In the genomic region with DNA sequence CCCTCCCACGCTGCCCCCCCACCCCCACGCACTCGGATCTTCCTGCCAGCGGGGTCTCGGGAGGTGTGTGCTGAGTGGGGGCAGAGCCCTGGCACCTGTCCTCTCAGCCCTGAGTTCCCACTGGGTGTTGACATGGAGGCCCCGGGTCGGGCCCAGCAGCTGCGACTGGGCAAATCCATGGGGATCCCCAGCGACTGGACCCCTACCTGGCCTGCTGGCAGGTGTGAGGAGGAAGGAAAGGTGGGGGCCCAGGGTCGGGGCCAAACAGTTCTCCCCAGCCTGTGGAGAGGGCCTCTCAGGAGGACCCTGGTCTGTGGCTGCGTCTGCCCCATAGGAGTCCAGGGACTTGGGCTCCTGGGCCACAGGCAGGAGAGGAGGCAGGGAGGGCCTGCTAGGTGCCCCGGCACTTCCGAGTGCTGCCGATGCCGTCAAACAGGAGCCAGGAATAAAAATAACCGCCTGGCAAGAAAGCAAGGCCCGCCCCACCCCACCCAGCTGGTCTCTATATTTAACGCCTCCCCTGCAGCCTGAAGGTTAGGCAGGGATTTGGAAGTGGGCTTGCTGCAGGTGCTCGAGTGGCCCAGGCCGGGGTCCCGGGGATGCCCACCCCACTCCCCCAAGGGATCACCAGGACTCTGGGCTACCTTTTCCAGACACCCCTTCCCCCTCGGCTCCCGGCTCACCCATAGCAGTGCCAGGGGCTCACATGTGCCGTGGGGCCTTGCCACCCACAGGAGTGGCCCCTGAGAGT, we compare ENCODE assay signal across 17 cellular contexts. TPM values are rescaled to one million over a fixed set of nuclear protein-coding genes. Genes with fewer than 3 reads are reported as not detected.
DNase-seq lines count a peak whose midpoint lies in the region; ATAC-seq, FAIRE-seq and TF ChIP-seq lines count a peak whose summit lies in the region.
"Had no signal": no experiment of that assay in that cellular context is flagged by ENCODE, and none has a peak within 500 bp of the region (broad histone marks: within the 10 kb centered on the region; RNA-seq: fewer than 3 reads in every experiment).

No MANE protein-coding gene starts in this region.

- H3K4ac ChIP-seq in H9 (ENCODE audit: low read depth, low read length): no peak overlapping the region

- peaks cover 4 to 10% of the 10 kb centered on the region in 2 experiments; a peak in 3 of 4 replicates for H3K4me1 Mint-ChIP-seq in H9
- H3K4me1 Mint-ChIP-seq in effector memory CD8-positive, alpha-beta T cell (ENCODE audit: low read depth in 2 of 2): peaks cover 0 to 5% of the 10 kb centered on the region in 2 donors
- H3K4me1 Mint-ChIP-seq in activated T-helper 2 cell treated with anti-CD3 and anti-CD28 coated beads, Interferon-gamma antibody, Interleukin-2, Interleukin-4, amounts not matched to agents 10 μg/mL and 5 μg/mL and 100 μg/mL, durations not matched to agents 14 hours and 24 hours and 36 hours (ENCODE audit: low read depth): peaks cover 2% of the 10 kb centered on the region

- peaks cover 66% of the 10 kb centered on the region for H3K27me3 Mint-ChIP-seq in H9 (ENCODE audit: low read depth)
- peaks cover 11 to 24% of the 10 kb centered on the region in 2 donors for H3K27me3 Mint-ChIP-seq in effector memory CD8-positive, alpha-beta T cell
- peaks cover 22% of the 10 kb centered on the region for H3K27me3 Mint-ChIP-seq in activated T-helper 2 cell treated with anti-CD3 and anti-CD28 coated beads, Interferon-gamma antibody, Interleukin-2, Interleukin-4, amounts not matched to agents 10 μg/mL and 5 μg/mL and 100 μg/mL, durations not matched to agents 14 hours and 24 hours and 36 hours (ENCODE audit: low read depth)

- H3K9me3 ChIP-seq in H9 (ENCODE audit: control insufficient read depth, low read depth, low read length) (no peaks in the 10 kb centered on the region), osteoblast (ENCODE audit: low read depth, low read length) (no peaks in the 10 kb centered on the region)

- no peak overlapping the region for H3K18ac ChIP-seq in H9 (ENCODE audit: insufficient read length, low read depth, low read length)

- peaks cover 4% of the 10 kb centered on the region; the same call in 1 of the 2 replicates for H3K27me3 ChIP-seq in H9 (ENCODE audit: insufficient read depth, low read length)
- peaks cover 39% of the 10 kb centered on the region for H3K27me3 ChIP-seq in osteoblast (ENCODE audit: insufficient read depth, low read length)

- WGBS in H9 (ENCODE audit: extremely low coverage, insufficient read length, low lambda C conversion rate): no CpG with 5 or more reads among the region's 24 CpGs

- H3K27ac ChIP-seq in H9 (ENCODE audit: insufficient read length, low read depth, low read length) (no peak overlapping the region), osteoblast (ENCODE audit: low read depth, low read length) (no peak overlapping the region)
- H3K27ac ChIP-seq: RWPE1 had no signal

- H4K91ac ChIP-seq in H9 (ENCODE audit: insufficient read length, low read depth, low read length): no peak overlapping the region

- H3K56ac ChIP-seq in H9 (ENCODE audit: insufficient read length, low read depth, low read length): no peak overlapping the region

- H3K36me3 ChIP-seq in osteoblast (ENCODE audit: insufficient read depth, low read length): no peaks in the 10 kb centered on the region

- H3K79me1 ChIP-seq in H9 (ENCODE audit: insufficient read depth, low read depth, low read length, poor library complexity, severe bottlenecking): no peaks in the 10 kb centered on the region

- H2AK5ac ChIP-seq in H9 (ENCODE audit: insufficient read length, low read length): no peak overlapping the region

- H3K4me3 ChIP-seq in osteoblast (ENCODE audit: insufficient read depth, low read length): no peak overlapping the region

- H2BK120ac ChIP-seq in H9 (ENCODE audit: low read depth, low read length, poor library complexity, severe bottlenecking): no peak overlapping the region

- H4K20me1 ChIP-seq in H9 (ENCODE audit: control insufficient read depth, insufficient read depth, insufficient read length) (peaks cover 2% of the 10 kb centered on the region), osteoblast (ENCODE audit: insufficient read depth, low read length) (no peaks in the 10 kb centered on the region)

- intact Hi-C loops in activated T-helper 2 cell treated with anti-CD3 and anti-CD28 coated beads, Interferon-gamma antibody, Interleukin-2, Interleukin-4, amounts not matched to agents 10 μg/mL and 5 μg/mL and 100 μg/mL, durations not matched to agents 14 hours and 24 hours and 36 hours (cut with micrococcal nuclease): no loop called here

- no peak for FAIRE-seq in urothelium cell line (lab: Jason Lieb, UNC)

- no peak overlapping the region for H2BK5ac ChIP-seq in H9 (ENCODE audit: insufficient read length, low read length)

- H3K14ac ChIP-seq in H9 (ENCODE audit: insufficient read depth, low read length): no peak overlapping the region

- no peaks in the 10 kb centered on the region for H3K4me1 ChIP-seq in H9 (ENCODE audit: insufficient read depth, low read length)
- peaks cover 4% of the 10 kb centered on the region for H3K4me1 ChIP-seq in osteoblast (ENCODE audit: insufficient read depth, low read length)

- H3K23me2 ChIP-seq in H9 (ENCODE audit: insufficient read length, low read depth, low read length, poor library complexity, severe bottlenecking): peaks cover 5% of the 10 kb centered on the region

- H3K4me3 Mint-ChIP-seq in H9: peak overlapping the region in 1 of 2 experiments; percentile 32; a peak in 2 of 5 replicates
- peak overlapping the region in 1 of 2 donors; percentile 50 for H3K4me3 Mint-ChIP-seq in effector memory CD8-positive, alpha-beta T cell
- H3K4me3 Mint-ChIP-seq in activated T-helper 2 cell treated with anti-CD3 and anti-CD28 coated beads, Interferon-gamma antibody, Interleukin-2, Interleukin-4, amounts not matched to agents 10 μg/mL and 5 μg/mL and 100 μg/mL, durations not matched to agents 14 hours and 24 hours and 36 hours (ENCODE audit: low read depth): no peak overlapping the region
- H3K4me3 Mint-ChIP-seq: activated CD4-positive, alpha-beta memory T cell treated with anti-CD3 and anti-CD28 coated beads for 36 hours; activated T-cell treated with anti-CD3 and anti-CD28 coated beads, Interleukin-2, amount 50 U/mL, for 4 hours had no signal

- TF ChIP-seq CTCF in H9 (conservative IDR thresholded peaks at IDR 0.05) (no peak), osteoblast (IDR thresholded peaks at IDR 0.05; ENCODE audit: extremely low read depth, low read depth, low read length) (no peak)

- no peaks in the 10 kb centered on the region for H3K79me2 ChIP-seq in H9 (ENCODE audit: insufficient read depth, low read length)
- H3K79me2 ChIP-seq in osteoblast (ENCODE audit: insufficient read depth, low read length): no peaks in the 10 kb centered on the region

- ATAC-seq in effector memory CD8-positive, alpha-beta T cell (replicated peaks): no peak

- H3K9ac ChIP-seq in H9 (ENCODE audit: extremely low read depth, insufficient read length, low read length): no peak overlapping the region

- H3K4me2 ChIP-seq in H9 (ENCODE audit: insufficient read depth, insufficient read length, low read length) (no peak overlapping the region), osteoblast (ENCODE audit: insufficient read depth, low read length) (no peak overlapping the region)

- H2BK15ac ChIP-seq in H9 (ENCODE audit: low read depth, low read length): no peak overlapping the region

- H2BK20ac ChIP-seq in H9 (ENCODE audit: low read depth, low read length, poor library complexity, severe bottlenecking): no peak overlapping the region

- no peak overlapping the region for H3T11ph ChIP-seq in H9 (ENCODE audit: low read length)

- peaks cover 0 to 8% of the 10 kb centered on the region in 2 experiments; a peak in 2 of 5 replicates for H3K9me3 Mint-ChIP-seq in H9
- H3K9me3 Mint-ChIP-seq in effector memory CD8-positive, alpha-beta T cell: no peaks in the 10 kb centered on the region
- peaks cover 2% of the 10 kb centered on the region for H3K9me3 Mint-ChIP-seq in activated T-helper 2 cell treated with anti-CD3 and anti-CD28 coated beads, Interferon-gamma antibody, Interleukin-2, Interleukin-4, amounts not matched to agents 10 μg/mL and 5 μg/mL and 100 μg/mL, durations not matched to agents 14 hours and 24 hours and 36 hours

- DNase-seq in H9 (peak; percentile 24), epidermal melanocyte (ENCODE audit: insufficient read length, low spot score) (peak; percentile 8), osteoblast (ENCODE audit: insufficient read length, low spot score, missing footprints) (peak; percentile 86), urothelium cell line (ENCODE audit: low spot score) (no peak)
- DNase-seq in effector memory CD8-positive, alpha-beta T cell: no peak
- no peak for DNase-seq in activated T-helper 2 cell treated with anti-CD3 and anti-CD28 coated beads, Interferon-gamma antibody, Interleukin-2, Interleukin-4, amounts not matched to agents 10 μg/mL and 5 μg/mL and 100 μg/mL, durations not matched to agents 14 hours and 24 hours and 36 hours (ENCODE audit: low spot score)
- DNase-seq: activated CD4-positive, alpha-beta memory T cell treated with anti-CD3 and anti-CD28 coated beads for 36 hours; activated T-cell treated with anti-CD3 and anti-CD28 coated beads, Interleukin-2, amount 50 U/mL, for 4 hours; DMS 273 treated with DMSO at 0.1 percent for 48 hours; effector CD8-positive, alpha-beta T cell; hippocampal formation; midbrain; NCI-H1436 treated with DMSO at 0.1 percent for 48 hours; NCI-H2227 treated with DMSO at 0.1 percent for 48 hours; stimulated activated CD4-positive, alpha-beta T cell treated with anti-CD3 and anti-CD28 coated beads, Interleukin-4, amount 100 ng/mL, for 24 hours; stimulated activated CD8-positive, alpha-beta memory T cell treated with anti-CD3 and anti-CD28 coated beads, Interleukin-4, amount 100 ng/mL, for 48 hours had no signal

- peaks cover 0 to 11% (median 0%) of the 10 kb centered on the region in 3 experiments; a peak in 2 of 7 replicates for H3K36me3 Mint-ChIP-seq in H9 (ENCODE audit: insufficient read depth in 1 of 3, low read depth in 3 of 3)
- H3K36me3 Mint-ChIP-seq in effector memory CD8-positive, alpha-beta T cell (ENCODE audit: insufficient read depth): no peaks in the 10 kb centered on the region
- no peaks in the 10 kb centered on the region for H3K36me3 Mint-ChIP-seq in activated T-helper 2 cell treated with anti-CD3 and anti-CD28 coated beads, Interferon-gamma antibody, Interleukin-2, Interleukin-4, amounts not matched to agents 10 μg/mL and 5 μg/mL and 100 μg/mL, durations not matched to agents 14 hours and 24 hours and 36 hours (ENCODE audit: low read depth)

- no peak overlapping the region for H4K5ac ChIP-seq in H9 (ENCODE audit: insufficient read length, low read depth, low read length)

- H3K27ac Mint-ChIP-seq in H9: no peak overlapping the region
- H3K27ac Mint-ChIP-seq in effector memory CD8-positive, alpha-beta T cell: no peak overlapping the region
- no peak overlapping the region for H3K27ac Mint-ChIP-seq in activated T-helper 2 cell treated with anti-CD3 and anti-CD28 coated beads, Interferon-gamma antibody, Interleukin-2, Interleukin-4, amounts not matched to agents 10 μg/mL and 5 μg/mL and 100 μg/mL, durations not matched to agents 14 hours and 24 hours and 36 hours
- H3K27ac Mint-ChIP-seq: activated CD4-positive, alpha-beta memory T cell treated with anti-CD3 and anti-CD28 coated beads for 36 hours had no signal

- no peak overlapping the region for H3K23ac ChIP-seq in H9 (ENCODE audit: insufficient read length, low read depth, low read length)

- H4K8ac ChIP-seq in H9 (replicated peaks; ENCODE audit: insufficient read length, low read depth, low read length): no peak overlapping the region

- no peak overlapping the region for H2AFZ ChIP-seq in H9 (ENCODE audit: low read length)
- H2AFZ ChIP-seq in osteoblast (ENCODE audit: low read length): no peak overlapping the region

- no peak overlapping the region for H2BK12ac ChIP-seq in H9 (ENCODE audit: insufficient read length, low read depth, low read length)

RNA-seq across cellular contexts. Expression of gene EEF1A2, which starts 1.4 kb away (rescaled TPM):
- total RNA-seq in H9 (2021) (25.8 and 27.4 TPM in 2 replicates), osteoblast (not detected in 2 replicates)
- total RNA-seq in activated T-helper 2 cell treated with anti-CD3 and anti-CD28 coated beads, Interferon-gamma antibody, Interleukin-2, Interleukin-4, amounts not matched to agents 10 μg/mL and 5 μg/mL and 100 μg/mL, durations not matched to agents 14 hours and 24 hours and 36 hours: 1.4 and 2.4 TPM in 2 replicates

RNA-seq across cellular contexts. Expression of gene PPDPF, which starts 20.2 kb away (rescaled TPM):
- 149 and 153 TPM in 2 replicates for total RNA-seq in H9 (2021)
- total RNA-seq in osteoblast: 52.2 and 85.4 TPM in 2 replicates
- 135 and 143 TPM in 2 replicates for total RNA-seq in activated T-helper 2 cell treated with anti-CD3 and anti-CD28 coated beads, Interferon-gamma antibody, Interleukin-2, Interleukin-4, amounts not matched to agents 10 μg/mL and 5 μg/mL and 100 μg/mL, durations not matched to agents 14 hours and 24 hours and 36 hours

RNA-seq across cellular contexts. Expression of gene KCNQ2, which starts 27.9 kb away (rescaled TPM):
- total RNA-seq in H9 (2021) (69.2 and 71.5 TPM in 2 replicates), osteoblast (0.36 TPM in 1 of 2 replicates, not detected in the other)
- not detected in 2 replicates for total RNA-seq in activated T-helper 2 cell treated with anti-CD3 and anti-CD28 coated beads, Interferon-gamma antibody, Interleukin-2, Interleukin-4, amounts not matched to agents 10 μg/mL and 5 μg/mL and 100 μg/mL, durations not matched to agents 14 hours and 24 hours and 36 hours
- total RNA-seq: activated CD4-positive, alpha-beta memory T cell treated with anti-CD3 and anti-CD28 coated beads for 36 hours; activated T-cell treated with anti-CD3 and anti-CD28 coated beads, Interleukin-2, amount 50 U/mL, for 4 hours had no signal

RNA-seq across cellular contexts. Expression of gene PTK6, which starts 36.9 kb away (rescaled TPM):
- total RNA-seq in H9 (2021): 0.44 and 0.46 TPM in 2 replicates
- total RNA-seq in osteoblast: under 0.01 TPM in 1 of 2 replicates, not detected in the other
- 0.32 and 0.46 TPM in 2 replicates for total RNA-seq in activated T-helper 2 cell treated with anti-CD3 and anti-CD28 coated beads, Interferon-gamma antibody, Interleukin-2, Interleukin-4, amounts not matched to agents 10 μg/mL and 5 μg/mL and 100 μg/mL, durations not matched to agents 14 hours and 24 hours and 36 hours

RNA-seq across cellular contexts. Expression of gene SRMS, which starts 47.2 kb away (rescaled TPM):
- total RNA-seq in H9 (2021): 0.70 and 0.79 TPM in 2 replicates
- total RNA-seq in osteoblast: not detected in 2 replicates
- not detected in 2 replicates for total RNA-seq in activated T-helper 2 cell treated with anti-CD3 and anti-CD28 coated beads, Interferon-gamma antibody, Interleukin-2, Interleukin-4, amounts not matched to agents 10 μg/mL and 5 μg/mL and 100 μg/mL, durations not matched to agents 14 hours and 24 hours and 36 hours
- total RNA-seq: activated CD4-positive, alpha-beta memory T cell treated with anti-CD3 and anti-CD28 coated beads for 36 hours; activated T-cell treated with anti-CD3 and anti-CD28 coated beads, Interleukin-2, amount 50 U/mL, for 4 hours had no signal

Comparison
In these comparisons a context has a peak if more than half of its experiments do, and no peak if none do; other contexts are left out.
1. DNase-seq: peak in H9 (single experiment), epidermal melanocyte (single experiment) and osteoblast (single experiment); none in effector memory CD8-positive, alpha-beta T cell (0 of 3), urothelium cell line (single experiment) and activated T-helper 2 cell treated with anti-CD3 and anti-CD28 coated beads, Interferon-gamma antibody, Interleukin-2, Interleukin-4, amounts not matched to agents 10 μg/mL and 5 μg/mL and 100 μg/mL, durations not matched to agents 14 hours and 24 hours and 36 hours (single experiment).
2. RNA of gene KCNQ2, which starts 27.9 kb away (total RNA-seq): 69.2 to 71.5 TPM in H9; 0.36 TPM in osteoblast and not detected in activated T-helper 2 cell treated with anti-CD3 and anti-CD28 coated beads, Interferon-gamma antibody, Interleukin-2, Interleukin-4, amounts not matched to agents 10 μg/mL and 5 μg/mL and 100 μg/mL, durations not matched to agents 14 hours and 24 hours and 36 hours; every median in the first group is over 10 times any median in the second.